20 cellular contexts compared by ENCODE assay signal in the genomic region with DNA sequence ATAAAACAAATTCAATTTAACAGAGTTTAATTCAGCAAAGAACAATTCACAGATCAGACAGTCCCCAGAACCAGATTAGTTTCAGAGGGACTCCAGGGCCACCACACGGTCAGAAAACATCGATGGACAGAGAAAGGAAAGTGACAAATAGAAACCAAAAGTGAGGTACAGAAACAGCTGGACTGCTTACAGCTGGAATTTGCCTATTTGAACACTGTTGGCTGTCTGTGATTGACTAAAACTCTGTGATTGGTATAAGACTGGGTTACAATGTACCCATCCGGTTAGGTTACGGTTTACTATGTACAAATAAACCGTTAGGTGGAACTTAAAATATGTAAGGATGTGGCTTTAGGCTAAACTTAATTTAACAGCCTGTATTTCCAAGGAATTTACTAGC. TPM values are rescaled to one million over a fixed set of nuclear protein-coding genes. Genes with fewer than 3 reads are reported as not detected.
DNase-seq lines count a peak whose midpoint lies in the region; ATAC-seq, FAIRE-seq and TF ChIP-seq lines count a peak whose summit lies in the region.
"Had no signal": no experiment of that assay in that cellular context is flagged by ENCODE, and none has a peak within 500 bp of the region (broad histone marks: within the 10 kb centered on the region; RNA-seq: fewer than 3 reads in every experiment).

No MANE protein-coding gene starts in this region.

- ATAC-seq in HCT116 (no peak), GM12878 (peak; percentile 54)
- no peak for ATAC-seq in stimulated activated naive CD8-positive, alpha-beta T cell treated with anti-CD3 and anti-CD28 coated beads, Interleukin-15, amount 100 ng/mL, for 72 hours

- BruUV-seq in HCT116 (replicated peaks; lab: Mats Ljungman, UMichigan) (no TSS peak), GM12878 (replicated peaks; lab: Mats Ljungman, UMichigan) (no TSS peak)

- H2BK120ac ChIP-seq in neuronal stem cell (ENCODE audit: low read depth, low read length): no peak overlapping the region

- TF ChIP-seq EP300 in GM12878 (IDR thresholded peaks at IDR 0.05; ENCODE audit: borderline replicate concordance in 1 of 2, control insufficient read depth in 1 of 2, low read depth in 2 of 2, low read length in 2 of 2): no peak

- no peak overlapping the region for H2BK12ac ChIP-seq in neuronal stem cell (ENCODE audit: low read length)

- H3K79me2 ChIP-seq in HCT116 (ENCODE audit: insufficient read depth, low read length) (no peaks in the 10 kb centered on the region), GM12878 (ENCODE audit: control insufficient read depth, insufficient read depth, low read length) (no peaks in the 10 kb centered on the region)

- peaks cover 18% of the 10 kb centered on the region for H3K4me1 Mint-ChIP-seq in stimulated activated naive CD8-positive, alpha-beta T cell treated with anti-CD3 and anti-CD28 coated beads, Interleukin-15, amount 100 ng/mL, for 72 hours
- H3K4me1 Mint-ChIP-seq: CD14-positive monocyte, IgD-negative memory B cell had no signal

- RAD21 ChIA-PET in HCT116 (lab: Charles Lee; ENCODE audit: low non-redundant PET in 1 of 2, low total read pairs in 2 of 2, uncharacterized antibody in 2 of 2, unreplicated experiment in 2 of 2): interaction anchor here (1.4 to 1.5 kb wide), 2 partner anchors 51 to 82 kb away, joined by 3 to 5 read pairs; no protein-coding TSS in a partner anchor
- RAD21 ChIA-PET in GM12878 (lab: Charles Lee; ENCODE audit: unreplicated experiment): interaction anchor here (1.1 kb wide), 1 partner anchor 51 kb away, joined by 3 read pairs; no protein-coding TSS in a partner anchor

- no peak for FAIRE-seq in GM12878 (lab: Jason Lieb, UNC)
- FAIRE-seq: HTR-8/SVneo had no signal

- H3K23ac ChIP-seq in neuronal stem cell (ENCODE audit: low read depth, low read length, poor library complexity): no peak overlapping the region

- in situ Hi-C loops in GM12878 (cut with MboI): no loop called here

- H2AFZ ChIP-seq in HCT116 (ENCODE audit: low read depth, low read length, poor library complexity, severe bottlenecking) (peak overlapping the region; percentile 99), GM12878 (ENCODE audit: control insufficient read depth, low read depth, low read length) (no peak overlapping the region), neuronal stem cell (ENCODE audit: low read length) (peak overlapping the region; percentile 22)

- H2BK5ac ChIP-seq in neuronal stem cell (ENCODE audit: low read length): no peak overlapping the region

- H2AK5ac ChIP-seq in neuronal stem cell (ENCODE audit: low read depth, low read length): no peak overlapping the region

- intact Hi-C loops in HCT116 (cut with micrococcal nuclease): loop anchor here (1.0 to 5.0 kb wide), 3 partner anchors 49 to 305 kb away; a partner anchor contains a TSS
- intact Hi-C loops in GM12878 (cut with micrococcal nuclease; ENCODE audit: unreplicated experiment): loop anchor here (1.0 to 2.0 kb wide), 2 partner anchors 49 to 81 kb away; no protein-coding TSS in a partner anchor

- no peak overlapping the region for H3K4me3 ChIP-seq in HCT116 (replicated peaks in 1 of 2; ENCODE audit: low read depth in 1 of 2, low read length in 2 of 2)
- H3K4me3 ChIP-seq in GM12878: no peak overlapping the region
- no peak overlapping the region for H3K4me3 ChIP-seq in neuronal stem cell (ENCODE audit: low read length in 2 of 2)

- H3K18ac ChIP-seq in neuronal stem cell (ENCODE audit: low read length): no peak overlapping the region

- H4K20me1 ChIP-seq in HCT116 (ENCODE audit: insufficient read depth) (no peaks in the 10 kb centered on the region), GM12878 (ENCODE audit: control insufficient read depth, insufficient read depth) (no peaks in the 10 kb centered on the region)

- H3K36me3 ChIP-seq in HCT116 (ENCODE audit: control insufficient read depth in 1 of 2, insufficient read depth in 2 of 2, low read length in 2 of 2): no peaks in the 10 kb centered on the region
- no peaks in the 10 kb centered on the region for H3K36me3 ChIP-seq in GM12878 (ENCODE audit: control insufficient read depth in 2 of 2, insufficient read depth in 2 of 2, low read length in 1 of 2)
- H3K36me3 ChIP-seq in neuronal stem cell (replicated peaks in 1 of 2; ENCODE audit: control insufficient read depth in 2 of 2, insufficient read depth in 2 of 2, low read length in 2 of 2): no peaks in the 10 kb centered on the region

- no peak overlapping the region for H3K27ac Mint-ChIP-seq in stimulated activated naive CD8-positive, alpha-beta T cell treated with anti-CD3 and anti-CD28 coated beads, Interleukin-15, amount 100 ng/mL, for 72 hours
- H3K27ac Mint-ChIP-seq: CD14-positive monocyte; IgD-negative memory B cell; T-helper 1 cell treated with Interleukin-12 subunit alpha and Interleukin-12 subunit beta and Interleukin-4 antibody, amounts not matched to agents 30 μg/mL and 1 μg/mL, for 36 hours had no signal

- TF ChIP-seq POLR2A in HCT116 (IDR thresholded peaks at IDR 0.05; ENCODE audit: borderline replicate concordance, extremely low read depth, insufficient read depth, insufficient read length) (no peak), GM12878 (IDR thresholded peaks at IDR 0.05; ENCODE audit: low read depth, low read length) (no peak)

- no peak overlapping the region for H3K4me3 Mint-ChIP-seq in stimulated activated naive CD8-positive, alpha-beta T cell treated with anti-CD3 and anti-CD28 coated beads, Interleukin-15, amount 100 ng/mL, for 72 hours
- H3K4me3 Mint-ChIP-seq: CD14-positive monocyte; IgD-negative memory B cell; T-helper 1 cell treated with Interleukin-12 subunit alpha and Interleukin-12 subunit beta and Interleukin-4 antibody, amounts not matched to agents 30 μg/mL and 1 μg/mL, for 36 hours had no signal

- peak overlapping the region; percentile 64 for H3K4me2 ChIP-seq in HCT116 (ENCODE audit: low read length)
- H3K4me2 ChIP-seq in GM12878 (ENCODE audit: control insufficient read depth, insufficient read depth): no peak overlapping the region
- no peak overlapping the region for H3K4me2 ChIP-seq in neuronal stem cell (ENCODE audit: insufficient read depth, low read length, poor library complexity, severe bottlenecking)

- peaks cover 27% of the 10 kb centered on the region for H3K27me3 ChIP-seq in HCT116 (ENCODE audit: insufficient read depth, low read length)
- H3K27me3 ChIP-seq in GM12878 (replicated peaks in 1 of 2; ENCODE audit: control insufficient read depth in 2 of 2, insufficient read depth in 2 of 2, low read length in 1 of 2): peaks cover 0 to 11% of the 10 kb centered on the region in 2 experiments
- H3K27me3 ChIP-seq in neuronal stem cell (ENCODE audit: control insufficient read depth in 3 of 3, insufficient read depth in 3 of 3, low read depth in 1 of 3, low read length in 3 of 3): no peaks in the 10 kb centered on the region

- no peak overlapping the region for H3K14ac ChIP-seq in neuronal stem cell (ENCODE audit: low read length)

- CTCF ChIA-PET in HCT116 (lab: Charles Lee) (interaction anchor here (0.7 to 3.1 kb wide), 12 partner anchors 8 to 230 kb away, joined by 3 to 37 read pairs (median 5); a partner anchor contains a TSS), GM12878 (lab: Yijun Ruan, JAX) (interaction anchor here (0.7 to 5.5 kb wide), 7 partner anchors 8 to 308 kb away, joined by 3 to 60 read pairs (median 9); no protein-coding TSS in a partner anchor)

- H3K27ac ChIP-seq in HCT116 (ENCODE audit: low read depth, low read length) (no peak overlapping the region), GM12878 (ENCODE audit: control insufficient read depth, insufficient read depth) (no peak overlapping the region), neuronal stem cell (replicated peaks; ENCODE audit: low read length) (no peak overlapping the region)

- H3K79me1 ChIP-seq in neuronal stem cell (ENCODE audit: low read depth, low read length): no peaks in the 10 kb centered on the region

- H3K9ac ChIP-seq in HCT116 (ENCODE audit: low read length) (no peak overlapping the region), GM12878 (ENCODE audit: control insufficient read depth, insufficient read depth, low read length) (no peak overlapping the region), neuronal stem cell (ENCODE audit: low read depth, low read length, poor library complexity) (no peak overlapping the region)

- TF ChIP-seq RAD21 in HCT116 (IDR thresholded peaks at IDR 0.05; ENCODE audit: low read depth) (no peak), GM12878 (IDR thresholded peaks at IDR 0.05; ENCODE audit: insufficient read depth, low read depth, low read length) (no peak)

- no peak overlapping the region for H3K4ac ChIP-seq in neuronal stem cell (ENCODE audit: low read length)

- H4K91ac ChIP-seq in neuronal stem cell (ENCODE audit: low read depth, low read length, poor library complexity): no peak overlapping the region

- POLR2A ChIA-PET in HCT116 (lab: Charles Lee) (interaction anchor here (1.2 kb wide), 1 partner anchor 8 kb away, joined by 3 read pairs; no protein-coding TSS in a partner anchor), GM12878 (lab: Charles Lee) (no interaction called here)

- DNase-seq in HCT116 (ENCODE audit: low read depth, low spot score) (no peak), OCI-M1 (lab: John Stamatoyannopoulos, UW) (peak; percentile 36), GM12878 (ENCODE audit: low read depth, low spot score) (no peak), neuronal stem cell (ENCODE audit: low spot score) (no peak), NCI-H748 treated with DMSO at 0.1 percent for 48 hours (lab: John Stamatoyannopoulos, UW) (no peak), NCI-H345 treated with DMSO at 0.1 percent for 48 hours (lab: John Stamatoyannopoulos, UW; ENCODE audit: unreplicated experiment) (no peak)
- no peak for DNase-seq in stimulated activated CD4-positive, alpha-beta T cell treated with anti-CD3 and anti-CD28 coated beads, Interleukin-12 subunit alpha, Interleukin-12 subunit beta, amount 100 ng/mL, for 4 hours
- no peak for DNase-seq in stimulated activated naive CD8-positive, alpha-beta T cell treated with anti-CD3 and anti-CD28 coated beads, Interleukin-15, amount 100 ng/mL, for 72 hours
- DNase-seq: DMS79 treated with DMSO at 0.1 percent for 48 hours, Karpas-422, NCI-H1105, NCI-H2081, NCI-H82, SIG-M5 had no signal

- SMC1A ChIA-PET in GM12878 (lab: Charles Lee; ENCODE audit: uncharacterized antibody, unreplicated experiment): interaction anchor here (3.8 kb wide), 1 partner anchor 51 kb away, joined by 20 read pairs; no protein-coding TSS in a partner anchor

- peaks cover 0 to 11% of the 10 kb centered on the region in 2 experiments; a peak in 1 of 4 replicates for H3K4me1 ChIP-seq in HCT116 (ENCODE audit: control insufficient read depth in 1 of 2, insufficient read depth in 2 of 2, low read length in 2 of 2)
- no peaks in the 10 kb centered on the region for H3K4me1 ChIP-seq in GM12878 (ENCODE audit: control insufficient read depth, insufficient read depth, low read length)
- no peaks in the 10 kb centered on the region for H3K4me1 ChIP-seq in neuronal stem cell (ENCODE audit: control insufficient read depth in 2 of 2, insufficient read depth in 1 of 2, low read depth in 1 of 2, low read length in 2 of 2)

- no peak overlapping the region for H2BK15ac ChIP-seq in neuronal stem cell (ENCODE audit: low read length)

- WGBS in GM12878 (ENCODE audit: insufficient coverage, insufficient replicate concordance, low lambda C conversion rate, missing lambda C conversion rate): 35% methylated on average over 5 of the region's 5 CpGs
- no CpG with 5 or more reads among the region's 5 CpGs for WGBS in neuronal stem cell (ENCODE audit: extremely low coverage in 2 of 2, insufficient read length in 2 of 2, insufficient replicate concordance in 1 of 2), 2 donors

- H4K8ac ChIP-seq in neuronal stem cell (ENCODE audit: low read depth, low read length): no peak overlapping the region

- TF ChIP-seq CTCF in HCT116 (IDR thresholded peaks at IDR 0.05 in 2 of 3, conservative IDR thresholded peaks at IDR 0.05 in 1 of 3; ENCODE audit: borderline replicate concordance in 1 of 3, insufficient read depth in 1 of 3, low read depth in 2 of 3, low read length in 2 of 3): no peak
- no peak for TF ChIP-seq CTCF in GM12878 (IDR thresholded peaks at IDR 0.05 in 2 of 3, conservative IDR thresholded peaks at IDR 0.05 in 1 of 3; ENCODE audit: control insufficient read depth in 2 of 3, extremely low read depth in 1 of 3, insufficient read depth in 1 of 3, low read depth in 3 of 3, low read length in 3 of 3)

- peaks cover 0 to under 1% of the 10 kb centered on the region in 2 donors for H3K9me3 Mint-ChIP-seq in stimulated activated naive CD8-positive, alpha-beta T cell treated with anti-CD3 and anti-CD28 coated beads, Interleukin-15, amount 100 ng/mL, for 72 hours
- H3K9me3 Mint-ChIP-seq: H9; IgD-negative memory B cell; T-helper 1 cell treated with Interleukin-12 subunit alpha and Interleukin-12 subunit beta and Interleukin-4 antibody, amounts not matched to agents 30 μg/mL and 1 μg/mL, for 36 hours had no signal

- H3K9me3 ChIP-seq in HCT116 (ENCODE audit: control insufficient read depth in 1 of 2, insufficient read depth in 1 of 2, low read depth in 1 of 2, low read length in 2 of 2) (no peaks in the 10 kb centered on the region), GM12878 (replicated peaks; ENCODE audit: control insufficient read depth, insufficient read depth, low read length) (no peaks in the 10 kb centered on the region), neuronal stem cell (replicated peaks in 1 of 2; ENCODE audit: control insufficient read depth in 2 of 2, insufficient read depth in 1 of 2, low read depth in 1 of 2, low read length in 2 of 2) (no peaks in the 10 kb centered on the region)

- H3K9me2 ChIP-seq in HCT116 (ENCODE audit: insufficient read depth): no peaks in the 10 kb centered on the region

- H3K27me3 Mint-ChIP-seq in stimulated activated naive CD8-positive, alpha-beta T cell treated with anti-CD3 and anti-CD28 coated beads, Interleukin-15, amount 100 ng/mL, for 72 hours: peaks cover 45% of the 10 kb centered on the region

RNA-seq across cellular contexts. Expression of a gene that starts 30.3 kb away (rescaled TPM):
- not detected for total RNA-seq in HCT116 (2021; ENCODE audit: unreplicated experiment)
- polyA plus RNA-seq in HCT116 (2012): not detected in 2 replicates
- 0.15 TPM in 1 of 2 replicates, not detected in the other for total RNA-seq in GM12878 (2013; cell fraction: nucleolus; rRNA removed)
- total RNA-seq in GM12878 (2014; rRNA removed): 0.11 TPM in 1 of 2 replicates, not detected in the other
- 0.04 and 0.09 TPM in 2 replicates for total RNA-seq in GM12878 (2014; rRNA removed; fragmentation: Illumina TruSeq; extraction: Trizol)
- total RNA-seq in GM12878 (2021): 0.08 TPM in 1 of 2 replicates, not detected in the other
- not detected for polyA plus RNA-seq in GM12878 (2011; ENCODE audit: low read depth)
- polyA plus RNA-seq in GM12878 (2011; rRNA removed): 0.06 TPM in 1 of 2 replicates, not detected in the other
- 0.02 TPM in 1 of 2 replicates, not detected in the other for polyA plus RNA-seq in GM12878 (2011; cell fraction: cytosol; rRNA removed)
- polyA plus RNA-seq in GM12878 (2011; cell fraction: nucleus; rRNA removed): not detected in 2 replicates
- 0.07 and 0.11 TPM in 2 replicates for polyA plus RNA-seq in GM12878 (2012)
- polyA plus RNA-seq in GM12878 (2014; fragmentation: Illumina TruSeq; extraction: Trizol): 0.05 and 0.09 TPM in 2 replicates
- polyA plus RNA-seq in GM12878 (2014; fragmentation: Nextera tagmentation; extraction: Ambion mirVana): under 1 TPM in 1 of 2 experiments, not detected in 1; 0.05 TPM
- 0.09 and 0.10 TPM in 2 replicates for polyA plus RNA-seq in GM12878 (2014; rRNA removed)
- not detected for polyA plus RNA-seq in GM12878 (2016; fragmentation: Nextera tagmentation; extraction: Ambion mirVana)
- polyA minus RNA-seq in GM12878 (2011; rRNA and poly(A)+ RNA removed): not detected in 2 replicates
- not detected in 2 replicates for polyA minus RNA-seq in GM12878 (2011; cell fraction: cytosol; rRNA and poly(A)+ RNA removed)
- not detected in 2 replicates for polyA minus RNA-seq in GM12878 (2011; cell fraction: nucleus; rRNA and poly(A)+ RNA removed)
- polyA plus RNA-seq in neuronal stem cell (2013, experiment 1 of 2): not detected
- 0.01 TPM for polyA plus RNA-seq in neuronal stem cell (2013, experiment 2 of 2)
- total RNA-seq: H9 had no signal
- polyA plus RNA-seq: AG04450, CD14-positive monocyte, IgD-negative memory B cell had no signal
